ENCODE assay signal across 1 cellular context in genomic region chr1:42748021-42748420, GRCh38.
TF ChIP-seq lines count a peak whose summit lies in the region.

No MANE protein-coding gene starts in this region.

TF ChIP-seq in IMR-90, 13 proteins besides CTCF, POLR2A, EP300 and RAD21:
- no peak for TF ChIP-seq CHD1 (IDR thresholded peaks at IDR 0.05; ENCODE audit: low read depth, low read length)
- TF ChIP-seq BHLHE40 (IDR thresholded peaks at IDR 0.05; ENCODE audit: low read depth, low read length): no peak
- TF ChIP-seq SMC3 (IDR thresholded peaks at IDR 0.05; ENCODE audit: low read depth, low read length): no peak
- no peak for TF ChIP-seq MAFK (IDR thresholded peaks at IDR 0.05; ENCODE audit: low read depth, low read length)
- TF ChIP-seq, protein P1, sequence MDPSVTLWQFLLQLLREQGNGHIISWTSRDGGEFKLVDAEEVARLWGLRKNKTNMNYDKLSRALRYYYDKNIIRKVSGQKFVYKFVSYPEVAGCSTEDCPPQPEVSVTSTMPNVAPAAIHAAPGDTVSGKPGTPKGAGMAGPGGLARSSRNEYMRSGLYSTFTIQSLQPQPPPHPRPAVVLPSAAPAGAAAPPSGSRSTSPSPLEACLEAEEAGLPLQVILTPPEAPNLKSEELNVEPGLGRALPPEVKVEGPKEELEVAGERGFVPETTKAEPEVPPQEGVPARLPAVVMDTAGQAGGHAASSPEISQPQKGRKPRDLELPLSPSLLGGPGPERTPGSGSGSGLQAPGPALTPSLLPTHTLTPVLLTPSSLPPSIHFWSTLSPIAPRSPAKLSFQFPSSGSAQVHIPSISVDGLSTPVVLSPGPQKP (IDR thresholded peaks at IDR 0.05; ENCODE audit: borderline replicate concordance, low read depth, low read length): no peak
- TF ChIP-seq NFE2L2 (IDR thresholded peaks at IDR 0.05; ENCODE audit: low read depth, low read length): no peak
- TF ChIP-seq MXI1 (IDR thresholded peaks at IDR 0.05; ENCODE audit: borderline replicate concordance, low read depth, low read length): no peak
- TF ChIP-seq CEBPB (IDR thresholded peaks at IDR 0.05; ENCODE audit: low read depth, low read length): no peak
- no peak for TF ChIP-seq FOS (IDR thresholded peaks at IDR 0.05; ENCODE audit: low read depth, low read length)
- TF ChIP-seq MAZ (IDR thresholded peaks at IDR 0.05; ENCODE audit: borderline replicate concordance, low read depth, low read length): no peak
- TF ChIP-seq, protein P2, sequence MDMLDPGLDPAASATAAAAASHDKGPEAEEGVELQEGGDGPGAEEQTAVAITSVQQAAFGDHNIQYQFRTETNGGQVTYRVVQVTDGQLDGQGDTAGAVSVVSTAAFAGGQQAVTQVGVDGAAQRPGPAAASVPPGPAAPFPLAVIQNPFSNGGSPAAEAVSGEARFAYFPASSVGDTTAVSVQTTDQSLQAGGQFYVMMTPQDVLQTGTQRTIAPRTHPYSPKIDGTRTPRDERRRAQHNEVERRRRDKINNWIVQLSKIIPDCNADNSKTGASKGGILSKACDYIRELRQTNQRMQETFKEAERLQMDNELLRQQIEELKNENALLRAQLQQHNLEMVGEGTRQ (IDR thresholded peaks at IDR 0.05; ENCODE audit: low read depth, low read length): no peak
